Comparison of ENCODE assay signal across 1 cellular context in the genomic region with DNA sequence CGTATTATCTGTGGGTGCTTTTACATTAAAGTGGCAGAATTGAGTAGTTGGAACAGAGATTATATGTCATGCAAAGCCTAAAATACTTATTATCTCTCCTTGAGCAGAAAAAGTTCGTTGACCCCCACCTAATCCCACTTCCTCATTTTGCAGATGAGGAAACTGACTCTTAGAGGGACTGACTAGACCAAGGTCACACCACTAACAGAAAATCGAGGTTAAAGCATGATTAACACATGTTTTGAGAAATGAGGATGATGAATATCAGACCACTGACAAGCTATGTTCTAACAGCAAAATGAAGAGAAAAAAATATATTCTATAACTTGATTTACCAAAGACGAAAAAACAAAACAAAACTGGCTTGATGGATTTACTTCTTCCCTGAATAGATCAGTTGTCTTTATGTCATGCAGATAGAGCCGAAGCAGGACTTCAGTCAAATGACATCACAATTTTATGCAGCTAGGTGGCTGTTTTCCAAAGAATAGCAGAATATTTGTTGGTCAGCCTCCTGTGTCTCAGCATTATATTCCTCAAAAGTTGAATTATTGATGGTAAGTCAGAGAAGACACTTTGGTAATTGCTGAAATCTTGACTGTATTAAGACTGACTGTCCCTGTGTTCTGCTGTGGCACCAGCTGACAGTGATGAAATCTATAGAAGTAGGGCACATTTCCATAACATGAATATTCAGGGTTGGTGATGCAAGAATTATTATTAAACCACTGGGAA.
TF ChIP-seq lines count a peak whose summit lies in the region.

No MANE protein-coding gene starts in this region.

TF ChIP-seq in K562, 482 proteins besides CTCF, POLR2A, EP300 and RAD21 (continued from another document and continues in another):
- TF ChIP-seq, protein P1, sequence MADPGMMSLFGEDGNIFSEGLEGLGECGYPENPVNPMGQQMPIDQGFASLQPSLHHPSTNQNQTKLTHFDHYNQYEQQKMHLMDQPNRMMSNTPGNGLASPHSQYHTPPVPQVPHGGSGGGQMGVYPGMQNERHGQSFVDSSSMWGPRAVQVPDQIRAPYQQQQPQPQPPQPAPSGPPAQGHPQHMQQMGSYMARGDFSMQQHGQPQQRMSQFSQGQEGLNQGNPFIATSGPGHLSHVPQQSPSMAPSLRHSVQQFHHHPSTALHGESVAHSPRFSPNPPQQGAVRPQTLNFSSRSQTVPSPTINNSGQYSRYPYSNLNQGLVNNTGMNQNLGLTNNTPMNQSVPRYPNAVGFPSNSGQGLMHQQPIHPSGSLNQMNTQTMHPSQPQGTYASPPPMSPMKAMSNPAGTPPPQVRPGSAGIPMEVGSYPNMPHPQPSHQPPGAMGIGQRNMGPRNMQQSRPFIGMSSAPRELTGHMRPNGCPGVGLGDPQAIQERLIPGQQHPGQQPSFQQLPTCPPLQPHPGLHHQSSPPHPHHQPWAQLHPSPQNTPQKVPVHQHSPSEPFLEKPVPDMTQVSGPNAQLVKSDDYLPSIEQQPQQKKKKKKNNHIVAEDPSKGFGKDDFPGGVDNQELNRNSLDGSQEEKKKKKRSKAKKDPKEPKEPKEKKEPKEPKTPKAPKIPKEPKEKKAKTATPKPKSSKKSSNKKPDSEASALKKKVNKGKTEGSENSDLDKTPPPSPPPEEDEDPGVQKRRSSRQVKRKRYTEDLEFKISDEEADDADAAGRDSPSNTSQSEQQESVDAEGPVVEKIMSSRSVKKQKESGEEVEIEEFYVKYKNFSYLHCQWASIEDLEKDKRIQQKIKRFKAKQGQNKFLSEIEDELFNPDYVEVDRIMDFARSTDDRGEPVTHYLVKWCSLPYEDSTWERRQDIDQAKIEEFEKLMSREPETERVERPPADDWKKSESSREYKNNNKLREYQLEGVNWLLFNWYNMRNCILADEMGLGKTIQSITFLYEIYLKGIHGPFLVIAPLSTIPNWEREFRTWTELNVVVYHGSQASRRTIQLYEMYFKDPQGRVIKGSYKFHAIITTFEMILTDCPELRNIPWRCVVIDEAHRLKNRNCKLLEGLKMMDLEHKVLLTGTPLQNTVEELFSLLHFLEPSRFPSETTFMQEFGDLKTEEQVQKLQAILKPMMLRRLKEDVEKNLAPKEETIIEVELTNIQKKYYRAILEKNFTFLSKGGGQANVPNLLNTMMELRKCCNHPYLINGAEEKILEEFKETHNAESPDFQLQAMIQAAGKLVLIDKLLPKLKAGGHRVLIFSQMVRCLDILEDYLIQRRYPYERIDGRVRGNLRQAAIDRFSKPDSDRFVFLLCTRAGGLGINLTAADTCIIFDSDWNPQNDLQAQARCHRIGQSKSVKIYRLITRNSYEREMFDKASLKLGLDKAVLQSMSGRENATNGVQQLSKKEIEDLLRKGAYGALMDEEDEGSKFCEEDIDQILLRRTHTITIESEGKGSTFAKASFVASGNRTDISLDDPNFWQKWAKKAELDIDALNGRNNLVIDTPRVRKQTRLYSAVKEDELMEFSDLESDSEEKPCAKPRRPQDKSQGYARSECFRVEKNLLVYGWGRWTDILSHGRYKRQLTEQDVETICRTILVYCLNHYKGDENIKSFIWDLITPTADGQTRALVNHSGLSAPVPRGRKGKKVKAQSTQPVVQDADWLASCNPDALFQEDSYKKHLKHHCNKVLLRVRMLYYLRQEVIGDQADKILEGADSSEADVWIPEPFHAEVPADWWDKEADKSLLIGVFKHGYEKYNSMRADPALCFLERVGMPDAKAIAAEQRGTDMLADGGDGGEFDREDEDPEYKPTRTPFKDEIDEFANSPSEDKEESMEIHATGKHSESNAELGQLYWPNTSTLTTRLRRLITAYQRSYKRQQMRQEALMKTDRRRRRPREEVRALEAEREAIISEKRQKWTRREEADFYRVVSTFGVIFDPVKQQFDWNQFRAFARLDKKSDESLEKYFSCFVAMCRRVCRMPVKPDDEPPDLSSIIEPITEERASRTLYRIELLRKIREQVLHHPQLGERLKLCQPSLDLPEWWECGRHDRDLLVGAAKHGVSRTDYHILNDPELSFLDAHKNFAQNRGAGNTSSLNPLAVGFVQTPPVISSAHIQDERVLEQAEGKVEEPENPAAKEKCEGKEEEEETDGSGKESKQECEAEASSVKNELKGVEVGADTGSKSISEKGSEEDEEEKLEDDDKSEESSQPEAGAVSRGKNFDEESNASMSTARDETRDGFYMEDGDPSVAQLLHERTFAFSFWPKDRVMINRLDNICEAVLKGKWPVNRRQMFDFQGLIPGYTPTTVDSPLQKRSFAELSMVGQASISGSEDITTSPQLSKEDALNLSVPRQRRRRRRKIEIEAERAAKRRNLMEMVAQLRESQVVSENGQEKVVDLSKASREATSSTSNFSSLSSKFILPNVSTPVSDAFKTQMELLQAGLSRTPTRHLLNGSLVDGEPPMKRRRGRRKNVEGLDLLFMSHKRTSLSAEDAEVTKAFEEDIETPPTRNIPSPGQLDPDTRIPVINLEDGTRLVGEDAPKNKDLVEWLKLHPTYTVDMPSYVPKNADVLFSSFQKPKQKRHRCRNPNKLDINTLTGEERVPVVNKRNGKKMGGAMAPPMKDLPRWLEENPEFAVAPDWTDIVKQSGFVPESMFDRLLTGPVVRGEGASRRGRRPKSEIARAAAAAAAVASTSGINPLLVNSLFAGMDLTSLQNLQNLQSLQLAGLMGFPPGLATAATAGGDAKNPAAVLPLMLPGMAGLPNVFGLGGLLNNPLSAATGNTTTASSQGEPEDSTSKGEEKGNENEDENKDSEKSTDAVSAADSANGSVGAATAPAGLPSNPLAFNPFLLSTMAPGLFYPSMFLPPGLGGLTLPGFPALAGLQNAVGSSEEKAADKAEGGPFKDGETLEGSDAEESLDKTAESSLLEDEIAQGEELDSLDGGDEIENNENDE (IDR thresholded peaks at IDR 0.05; ENCODE audit: low read depth, low read length), result no peak
- peak; percentile 79; the same call in 1 of the 2 replicates for TF ChIP-seq NCOA1 (IDR thresholded peaks at IDR 0.05; ENCODE audit: low read depth)
- peak in 1 of 2 experiments; percentile 87; a peak in 2 of 4 replicates for TF ChIP-seq HDAC1 (IDR thresholded peaks at IDR 0.05)
- TF ChIP-seq ASH1L (IDR thresholded peaks at IDR 0.05; ENCODE audit: borderline replicate concordance, low read depth, partially characterized antibody), result peak; percentile 45
- TF ChIP-seq SMC3 (conservative IDR thresholded peaks at IDR 0.05; ENCODE audit: insufficient read depth, low read depth, low read length), result no peak
- TF ChIP-seq IRF2 (CRISPR knock-in tag; IDR thresholded peaks at IDR 0.05), result no peak
- peak; percentile 71; the same call in 1 of the 2 replicates for TF ChIP-seq CREM (IDR thresholded peaks at IDR 0.05; ENCODE audit: low read depth)
- TF ChIP-seq, protein P2, sequence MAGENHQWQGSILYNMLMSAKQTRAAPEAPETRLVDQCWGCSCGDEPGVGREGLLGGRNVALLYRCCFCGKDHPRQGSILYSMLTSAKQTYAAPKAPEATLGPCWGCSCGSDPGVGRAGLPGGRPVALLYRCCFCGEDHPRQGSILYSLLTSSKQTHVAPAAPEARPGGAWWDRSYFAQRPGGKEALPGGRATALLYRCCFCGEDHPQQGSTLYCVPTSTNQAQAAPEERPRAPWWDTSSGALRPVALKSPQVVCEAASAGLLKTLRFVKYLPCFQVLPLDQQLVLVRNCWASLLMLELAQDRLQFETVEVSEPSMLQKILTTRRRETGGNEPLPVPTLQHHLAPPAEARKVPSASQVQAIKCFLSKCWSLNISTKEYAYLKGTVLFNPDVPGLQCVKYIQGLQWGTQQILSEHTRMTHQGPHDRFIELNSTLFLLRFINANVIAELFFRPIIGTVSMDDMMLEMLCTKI (IDR thresholded peaks at IDR 0.05; ENCODE audit: partially characterized antibody), result no peak
- TF ChIP-seq RNF2 (IDR thresholded peaks at IDR 0.05), result peak; percentile 98
- no peak for TF ChIP-seq ZNF586 (CRISPR knock-in tag; conservative IDR thresholded peaks at IDR 0.05)
- TF ChIP-seq SP2 (IDR thresholded peaks at IDR 0.05; ENCODE audit: extremely low read depth, low read depth, low read length, poor library complexity, severe bottlenecking), result no peak
- peak; percentile 69; the same call in 1 of the 2 replicates for TF ChIP-seq BCOR (IDR thresholded peaks at IDR 0.05)
- TF ChIP-seq RHOXF2B (CRISPR knock-in tag; conservative IDR thresholded peaks at IDR 0.05), result no peak
- TF ChIP-seq LCOR (CRISPR knock-in tag; IDR thresholded peaks at IDR 0.05), result peak; percentile 72; the same call in 1 of the 2 replicates
- TF ChIP-seq, protein P3, sequence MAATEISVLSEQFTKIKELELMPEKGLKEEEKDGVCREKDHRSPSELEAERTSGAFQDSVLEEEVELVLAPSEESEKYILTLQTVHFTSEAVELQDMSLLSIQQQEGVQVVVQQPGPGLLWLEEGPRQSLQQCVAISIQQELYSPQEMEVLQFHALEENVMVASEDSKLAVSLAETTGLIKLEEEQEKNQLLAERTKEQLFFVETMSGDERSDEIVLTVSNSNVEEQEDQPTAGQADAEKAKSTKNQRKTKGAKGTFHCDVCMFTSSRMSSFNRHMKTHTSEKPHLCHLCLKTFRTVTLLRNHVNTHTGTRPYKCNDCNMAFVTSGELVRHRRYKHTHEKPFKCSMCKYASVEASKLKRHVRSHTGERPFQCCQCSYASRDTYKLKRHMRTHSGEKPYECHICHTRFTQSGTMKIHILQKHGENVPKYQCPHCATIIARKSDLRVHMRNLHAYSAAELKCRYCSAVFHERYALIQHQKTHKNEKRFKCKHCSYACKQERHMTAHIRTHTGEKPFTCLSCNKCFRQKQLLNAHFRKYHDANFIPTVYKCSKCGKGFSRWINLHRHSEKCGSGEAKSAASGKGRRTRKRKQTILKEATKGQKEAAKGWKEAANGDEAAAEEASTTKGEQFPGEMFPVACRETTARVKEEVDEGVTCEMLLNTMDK (IDR thresholded peaks at IDR 0.05; ENCODE audit: borderline replicate concordance, insufficient read depth, low read depth, low read length, poor library complexity, severe bottlenecking), result no peak
- TF ChIP-seq MEF2A (IDR thresholded peaks at IDR 0.05; ENCODE audit: control insufficient read depth, low read depth, low read length), result peak; percentile 87
- TF ChIP-seq FOS (IDR thresholded peaks at IDR 0.05; ENCODE audit: extremely low read depth, insufficient read length), result no peak
- no peak for TF ChIP-seq PURB (CRISPR knock-in tag; IDR thresholded peaks at IDR 0.05; ENCODE audit: low read depth)
- TF ChIP-seq, protein P4, sequence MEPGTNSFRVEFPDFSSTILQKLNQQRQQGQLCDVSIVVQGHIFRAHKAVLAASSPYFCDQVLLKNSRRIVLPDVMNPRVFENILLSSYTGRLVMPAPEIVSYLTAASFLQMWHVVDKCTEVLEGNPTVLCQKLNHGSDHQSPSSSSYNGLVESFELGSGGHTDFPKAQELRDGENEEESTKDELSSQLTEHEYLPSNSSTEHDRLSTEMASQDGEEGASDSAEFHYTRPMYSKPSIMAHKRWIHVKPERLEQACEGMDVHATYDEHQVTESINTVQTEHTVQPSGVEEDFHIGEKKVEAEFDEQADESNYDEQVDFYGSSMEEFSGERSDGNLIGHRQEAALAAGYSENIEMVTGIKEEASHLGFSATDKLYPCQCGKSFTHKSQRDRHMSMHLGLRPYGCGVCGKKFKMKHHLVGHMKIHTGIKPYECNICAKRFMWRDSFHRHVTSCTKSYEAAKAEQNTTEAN (CRISPR knock-in tag; IDR thresholded peaks at IDR 0.05), result no peak
- no peak for TF ChIP-seq ZNF695 (CRISPR knock-in tag; IDR thresholded peaks at IDR 0.05)
- TF ChIP-seq SMARCA5 (IDR thresholded peaks at IDR 0.05), result no peak
- no peak for TF ChIP-seq CREBBP (IDR thresholded peaks at IDR 0.05; ENCODE audit: low read depth, low read length)
- TF ChIP-seq BMI1 (IDR thresholded peaks at IDR 0.05; ENCODE audit: low read length), result no peak
- peak; percentile 92 for TF ChIP-seq TCF3 (CRISPR knock-in tag; IDR thresholded peaks at IDR 0.05)
- TF ChIP-seq, protein P5, sequence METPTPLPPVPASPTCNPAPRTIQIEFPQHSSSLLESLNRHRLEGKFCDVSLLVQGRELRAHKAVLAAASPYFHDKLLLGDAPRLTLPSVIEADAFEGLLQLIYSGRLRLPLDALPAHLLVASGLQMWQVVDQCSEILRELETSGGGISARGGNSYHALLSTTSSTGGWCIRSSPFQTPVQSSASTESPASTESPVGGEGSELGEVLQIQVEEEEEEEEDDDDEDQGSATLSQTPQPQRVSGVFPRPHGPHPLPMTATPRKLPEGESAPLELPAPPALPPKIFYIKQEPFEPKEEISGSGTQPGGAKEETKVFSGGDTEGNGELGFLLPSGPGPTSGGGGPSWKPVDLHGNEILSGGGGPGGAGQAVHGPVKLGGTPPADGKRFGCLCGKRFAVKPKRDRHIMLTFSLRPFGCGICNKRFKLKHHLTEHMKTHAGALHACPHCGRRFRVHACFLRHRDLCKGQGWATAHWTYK (CRISPR knock-in tag; IDR thresholded peaks at IDR 0.05), result no peak
